ENCODE assay signal across 11 cellular contexts in genomic region chr2:112724611-112725525, GRCh38. TPM values are rescaled to one million over a fixed set of nuclear protein-coding genes. Genes with fewer than 3 reads are reported as not detected.
DNase-seq lines count a peak whose midpoint lies in the region; ATAC-seq and TF ChIP-seq lines count a peak whose summit lies in the region.
"Had no signal": no experiment of that assay in that cellular context is flagged by ENCODE, and none has a peak within 500 bp of the region (broad histone marks: within the 10 kb centered on the region; RNA-seq: fewer than 3 reads in every experiment).

No MANE protein-coding gene starts in this region.

- TF ChIP-seq CTCF in AG10803 (conservative IDR thresholded peaks at IDR 0.05; ENCODE audit: low read length) (peak; percentile 12; the same call in 1 of the 2 replicates), GM20000 (IDR thresholded peaks at IDR 0.05; ENCODE audit: extremely low read depth, missing control alignments) (peak; percentile 29), PC-9 (conservative IDR thresholded peaks at IDR 0.05) (peak; percentile 37), foreskin fibroblast (IDR thresholded peaks at IDR 0.05; ENCODE audit: low read depth, low read length) (peak; percentile 21)

- H3K27me3 ChIP-seq in PC-9 (ENCODE audit: insufficient read depth, low read depth) = no peaks in the 10 kb centered on the region
- H3K27me3 ChIP-seq: transverse colon had no signal

- peak overlapping the region; percentile 63 for H3K27ac ChIP-seq in PC-9
- H3K27ac ChIP-seq: parathyroid adenoma, transverse colon, VCaP had no signal

- CTCF ChIA-PET in PC-9 (lab: Charles Lee) = interaction anchor here (0.5 to 3.9 kb wide), 6 partner anchors 31 to 124 kb away, joined by 3 to 39 read pairs (median 9); no protein-coding TSS in a partner anchor

- H3K4me2 ChIP-seq in PC-9 = peak overlapping the region; percentile 34

- H3K4me1 ChIP-seq in PC-9 (replicated peaks; ENCODE audit: insufficient read depth) = peaks cover 26% of the 10 kb centered on the region

- H3K36me3 ChIP-seq in PC-9 (ENCODE audit: low read depth) = no peaks in the 10 kb centered on the region
- H3K36me3 ChIP-seq: transverse colon had no signal

- H2AFZ ChIP-seq in PC-9 = no peak overlapping the region
- H2AFZ ChIP-seq: parathyroid adenoma had no signal

- H3K9me2 ChIP-seq in PC-9 (ENCODE audit: insufficient read depth) = no peaks in the 10 kb centered on the region

- no TSS peak for BruUV-seq in PC-9 (replicated peaks; lab: Mats Ljungman, UMichigan)

- peaks cover 16% of the 10 kb centered on the region; the same call in 1 of the 2 replicates for H3F3A ChIP-seq in PC-9 (ENCODE audit: insufficient read depth, low read depth)

- intact Hi-C loops in PC-9 (cut with micrococcal nuclease; ENCODE audit: unreplicated experiment) = loop anchor here (5.0 to 10.0 kb wide), 3 partner anchors 63 to 670 kb away; partner anchors contain the start of genes TMEM87B and ZC3H6

- DNase-seq in AG10803 (ENCODE audit: low read depth) (no peak), GM20000 (ENCODE audit: low spot score) (peak; percentile 65), PC-9 (peak in 1 of 2 experiments; percentile 38), foreskin fibroblast (peak in 1 of 2 donors; percentile 61)
- no peak for DNase-seq in stimulated activated naive CD4-positive, alpha-beta T cell (lab: John Stamatoyannopoulos, UW)
- no peak for DNase-seq in activated CD4-positive, alpha-beta T cell treated with anti-CD3 and anti-CD28 coated beads, Interleukin-2, amount 50 U/mL, for 1 hour
- no peak for DNase-seq in stimulated activated CD4-positive, alpha-beta T cell treated with anti-CD3 and anti-CD28 coated beads, Interleukin-4, amount 100 ng/mL, for 1 hour
- DNase-seq: transverse colon had no signal

- no peak overlapping the region for H3K4me3 ChIP-seq in AG10803 (ENCODE audit: low read length)
- no peak overlapping the region for H3K4me3 ChIP-seq in PC-9
- no peak overlapping the region for H3K4me3 ChIP-seq in foreskin fibroblast (ENCODE audit: low read depth in 1 of 2, low read length in 2 of 2)
- H3K4me3 ChIP-seq: transverse colon had no signal

- no peaks in the 10 kb centered on the region for H3K79me2 ChIP-seq in PC-9 (ENCODE audit: low read depth)
- H3K79me2 ChIP-seq: parathyroid adenoma had no signal

- no peaks in the 10 kb centered on the region for H4K20me1 ChIP-seq in PC-9 (ENCODE audit: insufficient read depth)

- ATAC-seq in GM21717 (IDR thresholded peaks at IDR 0.05; ENCODE audit: unreplicated experiment) = no peak

- H3K9me3 ChIP-seq in PC-9 (ENCODE audit: insufficient read depth, low read depth) = no peaks in the 10 kb centered on the region
- H3K9me3 ChIP-seq: transverse colon had no signal

- POLR2A ChIA-PET in PC-9 (lab: Charles Lee; ENCODE audit: unreplicated experiment) = interaction anchor here (0.6 to 0.7 kb wide), 3 partner anchors 98 to 672 kb away, joined by 4 read pairs; no protein-coding TSS in a partner anchor

RNA-seq across cellular contexts. Expression of gene NT5DC4, which starts 4.0 kb away (rescaled TPM):
- 6.1 and 6.5 TPM in 2 replicates for total RNA-seq in PC-9 (2021)
- total RNA-seq: transverse colon had no signal

RNA-seq across cellular contexts. Expression of gene CKAP2L, which starts 39.5 kb away (rescaled TPM):
- total RNA-seq in PC-9 (2021) = 17.7 and 28.7 TPM in 2 replicates

RNA-seq across cellular contexts. Expression of gene IL1A, which starts 59.4 kb away (rescaled TPM):
- total RNA-seq in PC-9 (2021) = 0.55 TPM in 2 replicates
- total RNA-seq: transverse colon had no signal
